Comparison of ENCODE assay signal across 6 cellular contexts in the genomic region with DNA sequence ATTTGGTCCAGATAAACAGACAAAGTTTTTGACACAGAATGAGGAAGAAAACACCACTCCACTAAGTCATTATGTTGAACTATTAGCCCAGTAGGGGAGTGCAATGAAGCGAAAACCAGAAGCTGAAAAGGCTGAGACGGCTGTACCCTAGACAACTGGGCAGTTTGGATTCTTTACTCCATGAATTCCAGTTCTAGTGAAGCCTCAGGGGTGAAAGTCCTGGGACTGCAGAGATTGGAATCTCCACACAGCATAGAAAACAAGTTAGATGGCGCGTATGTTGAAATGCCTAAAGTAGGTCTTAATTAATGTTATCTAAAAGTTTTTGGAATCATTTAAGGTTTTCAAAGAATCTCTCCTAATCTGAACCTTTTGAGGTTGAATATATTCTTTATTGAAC. TPM values are rescaled to one million over a fixed set of nuclear protein-coding genes. Genes with fewer than 3 reads are reported as not detected.
DNase-seq lines count a peak whose midpoint lies in the region; TF ChIP-seq lines count a peak whose summit lies in the region.
"Not testable (repeated sequence)": the region's sequence is repeated elsewhere in the genome, so short reads cannot be mapped to it uniquely, and the experiment has no call there.

No MANE protein-coding gene starts in this region.

- peak overlapping the region; percentile 17 for H3K27ac ChIP-seq in OCI-LY1 (ENCODE audit: low read depth, low read length, poor library complexity, severe bottlenecking)

- not testable (repeated sequence) for H3K36me3 ChIP-seq in Caco-2 (ENCODE audit: control insufficient read depth, insufficient read depth, low read length)
- peaks cover 46% of the 10 kb centered on the region for H3K36me3 ChIP-seq in OCI-LY1 (ENCODE audit: insufficient read depth, low read length)

- DNase-seq in Caco-2: not testable (repeated sequence)
- DNase-seq in NCI-H146 (lab: John Stamatoyannopoulos, UW) (peak; percentile 49), kidney tubule cell (ENCODE audit: low spot score) (peak; percentile 32), renal cortical epithelial cell (ENCODE audit: low read depth) (peak; percentile 45)

- intact Hi-C loops in Caco-2 (cut with micrococcal nuclease; ENCODE audit: unreplicated experiment): not testable (repeated sequence)

- H3K27me3 ChIP-seq in Caco-2 (replicated peaks; ENCODE audit: control insufficient read depth, insufficient read depth, low read length); OCI-LY1 (ENCODE audit: insufficient read depth, low read length): not testable (repeated sequence)

- H3K9me3 Mint-ChIP-seq in Caco-2 (ENCODE audit: unreplicated experiment) (peaks cover 22% of the 10 kb centered on the region), nephron (peaks cover 29% of the 10 kb centered on the region)

- peaks cover 63% of the 10 kb centered on the region for H3K36me3 Mint-ChIP-seq in Caco-2 (ENCODE audit: insufficient read depth, unreplicated experiment)
- peaks cover 80% of the 10 kb centered on the region for H3K36me3 Mint-ChIP-seq in nephron (ENCODE audit: low read depth)

- H3K79me2 ChIP-seq in OCI-LY1 (ENCODE audit: insufficient read depth, low read length): not testable (repeated sequence)

- not testable (repeated sequence) for H3K4me3 Mint-ChIP-seq in Caco-2 (ENCODE audit: unreplicated experiment); nephron

- TF ChIP-seq CTCF in Caco-2 (IDR thresholded peaks at IDR 0.05; ENCODE audit: insufficient read depth in 1 of 2, low read depth in 1 of 2, low read length in 1 of 2, severe bottlenecking in 1 of 2, unreplicated experiment in 1 of 2); OCI-LY1 (IDR thresholded peaks at IDR 0.05; ENCODE audit: low read length); nephron (IDR thresholded peaks at IDR 0.05; ENCODE audit: unreplicated experiment in 3 of 3): not testable (repeated sequence)

- H3K4me2 ChIP-seq in OCI-LY1 (ENCODE audit: low read length): not testable (repeated sequence)

- CTCF ChIA-PET in Caco-2 (lab: Charles Lee): not testable (repeated sequence)

- H3F3A ChIP-seq in OCI-LY1 (ENCODE audit: insufficient read depth, low read length): not testable (repeated sequence)

- H4K20me1 ChIP-seq in OCI-LY1 (ENCODE audit: insufficient read depth, low read length): not testable (repeated sequence)

- H3K9ac ChIP-seq in OCI-LY1 (ENCODE audit: low read length): not testable (repeated sequence)

- H3K9me3 ChIP-seq in Caco-2: peaks cover 26% of the 10 kb centered on the region
- not testable (repeated sequence) for H3K9me3 ChIP-seq in OCI-LY1 (ENCODE audit: low read length)

- H3K4me1 ChIP-seq in Caco-2 (peaks cover 36% of the 10 kb centered on the region), OCI-LY1 (ENCODE audit: insufficient read depth, low read length, severe bottlenecking) (peaks cover 19% of the 10 kb centered on the region)

- POLR2A ChIA-PET in Caco-2 (lab: Charles Lee): not testable (repeated sequence)

- H3K4me1 Mint-ChIP-seq in Caco-2 (ENCODE audit: low read depth, unreplicated experiment) (peaks cover 12% of the 10 kb centered on the region), nephron (peaks cover 43% of the 10 kb centered on the region)

- H2AFZ ChIP-seq in OCI-LY1 (ENCODE audit: low read length): not testable (repeated sequence)

- BruUV-seq in Caco-2 (replicated peaks; lab: Mats Ljungman, UMichigan): not testable (repeated sequence)

- H3K27ac Mint-ChIP-seq in Caco-2 (ENCODE audit: unreplicated experiment) (peak overlapping the region; percentile 78), nephron (peak overlapping the region; percentile 26 to 58 (median 46))

- not testable (repeated sequence) for H3K4me3 ChIP-seq in Caco-2 (ENCODE audit: low read depth, low read length); OCI-LY1 (ENCODE audit: low read depth, low read length, poor library complexity, severe bottlenecking)

- not testable (repeated sequence) for H3K27me3 Mint-ChIP-seq in Caco-2 (ENCODE audit: insufficient read depth, unreplicated experiment); nephron (ENCODE audit: low read depth)

- not testable (repeated sequence) for H3K9me2 ChIP-seq in OCI-LY1 (ENCODE audit: low read depth, low read length)

RNA-seq across cellular contexts. Expression of a gene that starts 10.7 kb away (rescaled TPM):
- 126 and 128 TPM in 2 replicates for total RNA-seq in Caco-2 (2022)
- 109 and 141 TPM in 2 replicates for total RNA-seq in renal cortical epithelial cell
